In genomic region chr9:134639994-134640393, GRCh38 we compare ENCODE assay signal across 1 cellular context.
TF ChIP-seq lines count a peak whose summit lies in the region.

No MANE protein-coding gene starts in this region.

TF ChIP-seq in WTC11, 78 proteins besides CTCF, POLR2A, EP300 and RAD21 (continued from another document):
- TF ChIP-seq MLX (CRISPR knock-in tag; IDR thresholded peaks at IDR 0.05) (no peak), RORB (CRISPR knock-in tag; IDR thresholded peaks at IDR 0.05) (no peak)
